ENCODE assay signal across 1 cellular context in the genomic region with DNA sequence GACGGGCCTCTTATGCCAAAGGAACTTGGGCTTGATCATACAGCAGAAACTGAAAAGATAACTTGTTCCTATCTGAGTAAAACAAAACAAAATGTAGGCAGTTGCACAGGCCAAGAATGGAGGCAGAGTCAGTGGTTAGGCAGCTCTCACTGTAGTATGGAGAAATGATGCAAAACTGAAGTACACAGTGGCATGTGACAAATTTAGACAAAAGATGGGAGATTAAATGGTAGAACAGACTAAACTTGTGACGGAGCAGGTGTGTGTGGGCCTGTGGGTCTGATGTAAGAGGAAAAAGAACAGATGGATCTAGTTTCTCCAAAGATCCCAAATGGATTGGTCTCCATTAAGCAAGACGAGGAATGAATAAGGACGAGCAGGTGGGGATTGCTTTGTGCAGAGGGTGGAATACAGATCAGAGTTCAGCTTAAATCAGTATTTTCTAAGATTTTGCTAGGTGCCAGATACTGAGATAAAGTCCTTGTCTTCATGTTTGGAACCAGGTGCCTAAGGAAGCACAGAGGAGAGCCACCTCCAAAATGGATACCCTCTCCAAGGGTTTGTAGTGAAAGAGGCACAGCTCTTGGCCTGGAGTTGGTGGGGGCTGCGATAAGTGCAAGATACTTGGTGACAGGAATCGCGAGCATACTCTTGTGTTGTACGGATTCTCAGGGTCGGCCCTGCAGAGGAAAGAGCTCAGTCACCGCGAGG.
A peak's percentile ranks its signal among the peaks of the same experiment; 100 is the strongest.
TF ChIP-seq lines count a peak whose summit lies in the region.

No MANE protein-coding gene starts in this region.

TF ChIP-seq in HEK293, 187 proteins besides CTCF, POLR2A, EP300 and RAD21 (continued from another document):
- TF ChIP-seq, protein P1, sequence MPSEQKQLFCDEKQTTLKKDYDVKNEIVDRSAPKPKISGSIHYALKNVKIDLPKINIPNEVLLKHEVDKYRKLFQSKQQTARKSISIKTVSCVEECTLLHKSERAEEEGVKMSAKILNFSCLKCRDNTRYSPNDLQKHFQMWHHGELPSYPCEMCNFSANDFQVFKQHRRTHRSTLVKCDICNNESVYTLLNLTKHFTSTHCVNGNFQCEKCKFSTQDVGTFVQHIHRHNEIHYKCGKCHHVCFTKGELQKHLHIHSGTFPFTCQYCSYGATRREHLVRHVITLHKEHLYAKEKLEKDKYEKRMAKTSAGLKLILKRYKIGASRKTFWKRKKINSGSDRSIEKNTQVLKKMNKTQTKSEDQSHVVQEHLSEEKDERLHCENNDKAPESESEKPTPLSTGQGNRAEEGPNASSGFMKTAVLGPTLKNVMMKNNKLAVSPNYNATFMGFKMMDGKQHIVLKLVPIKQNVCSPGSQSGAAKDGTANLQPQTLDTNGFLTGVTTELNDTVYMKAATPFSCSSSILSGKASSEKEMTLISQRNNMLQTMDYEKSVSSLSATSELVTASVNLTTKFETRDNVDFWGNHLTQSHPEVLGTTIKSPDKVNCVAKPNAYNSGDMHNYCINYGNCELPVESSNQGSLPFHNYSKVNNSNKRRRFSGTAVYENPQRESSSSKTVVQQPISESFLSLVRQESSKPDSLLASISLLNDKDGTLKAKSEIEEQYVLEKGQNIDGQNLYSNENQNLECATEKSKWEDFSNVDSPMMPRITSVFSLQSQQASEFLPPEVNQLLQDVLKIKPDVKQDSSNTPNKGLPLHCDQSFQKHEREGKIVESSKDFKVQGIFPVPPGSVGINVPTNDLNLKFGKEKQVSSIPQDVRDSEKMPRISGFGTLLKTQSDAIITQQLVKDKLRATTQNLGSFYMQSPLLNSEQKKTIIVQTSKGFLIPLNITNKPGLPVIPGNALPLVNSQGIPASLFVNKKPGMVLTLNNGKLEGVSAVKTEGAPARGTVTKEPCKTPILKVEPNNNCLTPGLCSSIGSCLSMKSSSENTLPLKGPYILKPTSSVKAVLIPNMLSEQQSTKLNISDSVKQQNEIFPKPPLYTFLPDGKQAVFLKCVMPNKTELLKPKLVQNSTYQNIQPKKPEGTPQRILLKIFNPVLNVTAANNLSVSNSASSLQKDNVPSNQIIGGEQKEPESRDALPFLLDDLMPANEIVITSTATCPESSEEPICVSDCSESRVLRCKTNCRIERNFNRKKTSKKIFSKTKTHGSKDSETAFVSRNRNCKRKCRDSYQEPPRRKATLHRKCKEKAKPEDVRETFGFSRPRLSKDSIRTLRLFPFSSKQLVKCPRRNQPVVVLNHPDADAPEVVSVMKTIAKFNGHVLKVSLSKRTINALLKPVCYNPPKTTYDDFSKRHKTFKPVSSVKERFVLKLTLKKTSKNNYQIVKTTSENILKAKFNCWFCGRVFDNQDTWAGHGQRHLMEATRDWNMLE (tag by site-specific recombination; conservative IDR thresholded peaks at IDR 0.05; ENCODE audit: low read depth) = 0 out of 2 replicates have a peak, but pooled peaks have one; percentile 61
- TF ChIP-seq ZNF302 (tag by site-specific recombination; IDR thresholded peaks at IDR 0.05; ENCODE audit: low read depth) = no peak
- no peak for TF ChIP-seq ZNF133 (tag by site-specific recombination; IDR thresholded peaks at IDR 0.05)
TF ChIP-seq in HEK293: peak in this region for 8.
